ENCODE assay signal across 27 cellular contexts in the genomic region with DNA sequence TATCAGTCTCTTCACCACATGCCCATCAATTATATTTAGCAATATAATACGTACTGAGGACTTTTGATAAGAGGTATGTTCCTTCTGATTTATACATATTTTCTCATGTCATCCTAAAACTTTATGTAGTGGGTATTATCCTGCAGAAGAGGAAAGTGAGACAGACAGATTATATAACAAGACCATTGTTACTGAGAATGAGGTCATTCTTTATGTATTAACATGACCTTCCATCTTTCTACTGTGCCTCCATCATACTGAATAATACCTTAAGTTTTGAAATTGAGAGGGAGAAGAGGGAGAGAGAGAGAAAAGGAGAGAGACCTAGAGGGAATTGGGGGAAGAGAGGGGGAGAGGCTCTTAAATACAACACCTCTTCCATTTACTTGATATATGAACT.
"Had no signal": no experiment of that assay in that cellular context is flagged by ENCODE, and none has a peak within 500 bp of the region (broad histone marks: within the 10 kb centered on the region; RNA-seq: fewer than 3 reads in every experiment).

No MANE protein-coding gene starts in this region.

- H3K9me3 ChIP-seq: stomach, suprapubic skin, testis, thoracic aorta, thyroid gland, tibial artery, tibial nerve, transverse colon, upper lobe of left lung, upper lobe of right lung, uterus, vagina had no signal

- ATAC-seq: stimulated activated effector memory CD8-positive, alpha-beta T cell treated with anti-CD3 and anti-CD28 coated beads, Interleukin-12 subunit alpha, Interleukin-12 subunit beta, amount 100 ng/mL, for 72 hours; stimulated activated memory B cell treated with anti-CD40 and anti-IgM and Interleukin-4, amounts not matched to agents 10 μg/mL and 1 μg/mL and 100 μg/mL, for 72 hours; stimulated activated naive B cell treated with anti-CD40 and anti-IgM and Interleukin-4, amounts not matched to agents 10 μg/mL and 1 μg/mL and 100 μg/mL, for 72 hours; stimulated activated naive CD8-positive, alpha-beta T cell treated with anti-CD3 and anti-CD28 coated beads, Interleukin-15, amount 100 ng/mL, for 72 hours; stimulated activated naive CD8-positive, alpha-beta T cell treated with anti-CD3 and anti-CD28 coated beads, Interleukin-15, Interleukin-2, amounts not matched to agents 100 U/mL and 50 U/mL, for 24 hours; upper lobe of right lung had no signal

- H3K4me1 ChIP-seq: uterus had no signal

- H3K36me3 ChIP-seq: stomach, suprapubic skin, thoracic aorta, thyroid gland, tibial artery, tibial nerve, transverse colon, upper lobe of left lung, upper lobe of right lung, uterus, vagina had no signal

- H3K4me3 ChIP-seq: stomach, suprapubic skin, testis, thoracic aorta, thyroid gland, tibial artery, tibial nerve, transverse colon, upper lobe of left lung, upper lobe of right lung, uterus, vagina had no signal

- DNase-seq: stimulated activated CD4-positive, alpha-beta T cell treated with anti-CD3 and anti-CD28 coated beads, Interleukin-2, amount 100 ng/mL, for 48 hours; stimulated activated CD4-positive, alpha-beta T cell treated with anti-CD3 and anti-CD28 coated beads, Interleukin-4, amount 100 ng/mL, for 1 hour; stimulated activated CD4-positive, alpha-beta T cell treated with anti-CD3 and anti-CD28 coated beads, Interleukin-4, amount 100 ng/mL, for 24 hours; stimulated activated CD4-positive, alpha-beta T cell treated with anti-CD3 and anti-CD28 coated beads, Interleukin-4, amount 100 ng/mL, for 4 hours; stimulated activated CD8-positive, alpha-beta memory T cell treated with anti-CD3 and anti-CD28 coated beads, Interleukin-4, amount 100 ng/mL, for 48 hours; stimulated activated naive B cell treated with anti-CD40 and anti-IgM and Interleukin-4, amounts not matched to agents 10 μg/mL and 1 μg/mL and 100 μg/mL, for 72 hours; stimulated activated naive CD4-positive, alpha-beta T cell; stimulated activated naive CD4-positive, alpha-beta T cell treated with Interleukin-2 at 50 U/mL for 16 hours; stimulated activated naive CD8-positive, alpha-beta T cell treated with anti-CD3 and anti-CD28 coated beads, Interleukin-15, amount 100 ng/mL, for 72 hours; stimulated activated naive CD8-positive, alpha-beta T cell treated with anti-CD3 and anti-CD28 coated beads, Interleukin-15, Interleukin-2, amounts not matched to agents 100 U/mL and 50 U/mL, for 24 hours; stomach; substantia nigra; testis; thyroid gland; tibial artery; transverse colon; trophoblast cell; upper lobe of left lung; upper lobe of right lung; uterus had no signal

- FAIRE-seq: urothelium cell line had no signal

- H3K27me3 ChIP-seq: suprapubic skin, testis, thyroid gland, tibial artery, tibial nerve, transverse colon, upper lobe of left lung, upper lobe of right lung, uterus, vagina had no signal

- H3K27ac ChIP-seq: stomach, suprapubic skin, testis, thoracic aorta, thyroid gland, tibial artery, tibial nerve, transverse colon, upper lobe of left lung, upper lobe of right lung, uterus, vagina had no signal
